ENCODE assay signal across 2 cellular contexts in the genomic region with DNA sequence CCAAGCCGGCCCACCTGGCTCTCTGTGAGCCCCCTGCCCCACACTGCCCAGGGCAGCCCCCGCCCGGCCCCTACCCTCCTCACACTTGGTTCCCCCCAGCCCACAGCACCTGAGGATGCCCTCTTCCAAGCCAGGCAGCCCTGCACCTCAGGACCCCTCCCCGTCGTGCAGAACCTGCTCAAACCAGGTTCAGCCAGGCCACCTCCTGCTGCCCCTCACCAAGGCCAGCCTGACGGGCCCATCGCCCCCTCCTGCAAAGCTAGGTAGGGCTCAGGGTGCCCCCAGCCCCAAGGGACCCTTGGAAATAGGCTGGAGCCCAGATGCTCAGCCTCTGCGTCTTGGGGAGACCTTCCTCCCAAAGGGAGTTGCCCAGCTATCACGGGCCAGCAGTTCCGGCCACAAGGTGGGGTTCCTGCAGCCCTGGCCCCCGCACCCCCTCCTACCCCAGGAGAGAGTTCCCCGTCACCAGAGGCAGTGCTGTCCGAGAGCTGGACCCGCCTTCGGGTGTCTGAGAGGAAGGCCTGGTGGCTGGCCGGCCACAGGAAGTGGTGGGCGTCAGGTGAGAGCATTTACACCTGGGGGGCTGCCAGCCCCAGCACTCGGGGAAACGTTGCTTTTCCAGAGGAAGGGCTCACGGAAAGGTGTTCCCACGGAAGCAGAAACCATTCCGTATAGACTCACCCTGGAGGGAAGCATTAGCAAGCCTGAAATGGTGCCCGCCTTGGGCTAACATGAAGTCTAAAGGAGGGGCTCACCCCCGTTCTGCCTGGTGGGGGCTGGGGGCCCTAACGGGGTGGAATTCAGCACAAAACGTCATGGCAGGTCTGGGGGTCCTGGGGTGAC.
TF ChIP-seq lines count a peak whose summit lies in the region.

No MANE protein-coding gene starts in this region.

TF ChIP-seq in IMR-90, 13 proteins besides CTCF, POLR2A, EP300 and RAD21:
- no peak for TF ChIP-seq MAZ (IDR thresholded peaks at IDR 0.05; ENCODE audit: borderline replicate concordance, low read depth, low read length)
- no peak for TF ChIP-seq FOS (IDR thresholded peaks at IDR 0.05; ENCODE audit: low read depth, low read length)
- TF ChIP-seq MAFK (IDR thresholded peaks at IDR 0.05; ENCODE audit: low read depth, low read length) = no peak
- no peak for TF ChIP-seq NFE2L2 (IDR thresholded peaks at IDR 0.05; ENCODE audit: low read depth, low read length)
- no peak for TF ChIP-seq CHD1 (IDR thresholded peaks at IDR 0.05; ENCODE audit: low read depth, low read length)

TF ChIP-seq in H1, 55 proteins besides CTCF, POLR2A, EP300 and RAD21:
- TF ChIP-seq CHD2 (IDR thresholded peaks at IDR 0.05; ENCODE audit: low read length) = no peak
- no peak for TF ChIP-seq RFX5 (IDR thresholded peaks at IDR 0.05; ENCODE audit: borderline replicate concordance, low read depth, low read length)
- TF ChIP-seq GTF2F1 (IDR thresholded peaks at IDR 0.05; ENCODE audit: borderline replicate concordance, low read depth, low read length) = no peak
- TF ChIP-seq GABPA (IDR thresholded peaks at IDR 0.05; ENCODE audit: borderline replicate concordance, insufficient read depth, low read length) = no peak
- no peak for TF ChIP-seq TEAD4 (IDR thresholded peaks at IDR 0.05; ENCODE audit: low read depth, low read length)
- TF ChIP-seq NRF1 (IDR thresholded peaks at IDR 0.05; ENCODE audit: low read depth, low read length) = no peak
- no peak for TF ChIP-seq SP2 (IDR thresholded peaks at IDR 0.05; ENCODE audit: low read length)
- no peak for TF ChIP-seq EZH2 (IDR thresholded peaks at IDR 0.05; ENCODE audit: low read depth, low read length, severe bottlenecking)
- TF ChIP-seq SP1 (IDR thresholded peaks at IDR 0.05; ENCODE audit: low read depth, low read length) = no peak
- no peak for TF ChIP-seq BCL11A (IDR thresholded peaks at IDR 0.05; ENCODE audit: low read depth in 2 of 2, low read length in 2 of 2)
- no peak for TF ChIP-seq BACH1 (IDR thresholded peaks at IDR 0.05; ENCODE audit: low read length)
- no peak for TF ChIP-seq POU5F1 (IDR thresholded peaks at IDR 0.05; ENCODE audit: low read depth, low read length)
- no peak for TF ChIP-seq BRCA1 (IDR thresholded peaks at IDR 0.05; ENCODE audit: low read depth, low read length)
